ENCODE assay signal across 26 cellular contexts in genomic region chr6:143595256-143596036, GRCh38.
DNase-seq lines count a peak whose midpoint lies in the region; TF ChIP-seq lines count a peak whose summit lies in the region.
"Had no signal": no experiment of that assay in that cellular context is flagged by ENCODE, and none has a peak within 500 bp of the region (broad histone marks: within the 10 kb centered on the region; RNA-seq: fewer than 3 reads in every experiment).

No MANE protein-coding gene starts in this region.

- no peaks in the 10 kb centered on the region for H3K27me3 ChIP-seq in hepatocyte
- H3K27me3 ChIP-seq in stomach = no peaks in the 10 kb centered on the region
- H3K27me3 ChIP-seq in sigmoid colon = no peaks in the 10 kb centered on the region
- H3K27me3 ChIP-seq: MG63, neutrophil had no signal

- H3K4me3 ChIP-seq in hepatocyte (no peak overlapping the region), stomach (no peak overlapping the region), sigmoid colon (no peak overlapping the region)
- H3K4me3 ChIP-seq: GM23338, MG63, PC-9, thoracic aorta had no signal

- intact Hi-C loops in stomach (cut with DNase I; ENCODE audit: low total_unique reads) = no loop called here
- intact Hi-C loops in sigmoid colon (cut with DNase I) = no loop called here

- H3K79me2 ChIP-seq in hepatocyte = no peaks in the 10 kb centered on the region

- no peaks in the 10 kb centered on the region for H3K36me3 ChIP-seq in hepatocyte (replicated peaks; ENCODE audit: insufficient read depth, low read depth)
- H3K36me3 ChIP-seq in stomach = no peaks in the 10 kb centered on the region
- H3K36me3 ChIP-seq in sigmoid colon = no peaks in the 10 kb centered on the region
- H3K36me3 ChIP-seq: neutrophil, thoracic aorta had no signal

- H3K9me3 Mint-ChIP-seq in HFFc6 (no peaks in the 10 kb centered on the region), chondrocyte (ENCODE audit: low read depth) (peaks cover 2% of the 10 kb centered on the region)
- H3K9me3 Mint-ChIP-seq: activated CD4-positive, alpha-beta memory T cell treated with anti-CD3 and anti-CD28 coated beads, Interleukin-2, amount 10 ng/mL, durations not matched to agents 7 days and 5 days; brain; GM23338 had no signal

- 0 out of 2 replicates have a peak overlapping the region, but pooled peaks have one; percentile 9 for H3K27ac Mint-ChIP-seq in HFFc6
- peak overlapping the region; percentile 67 for H3K27ac Mint-ChIP-seq in chondrocyte (ENCODE audit: unreplicated experiment)
- H3K27ac Mint-ChIP-seq: activated CD4-positive, alpha-beta memory T cell treated with anti-CD3 and anti-CD28 coated beads, Interleukin-2, amount 10 ng/mL, durations not matched to agents 7 days and 5 days; GM23338 had no signal

- no peak overlapping the region for H3K4me2 ChIP-seq in hepatocyte
- H3K4me2 ChIP-seq: GM23338, PC-9 had no signal

- H3K27me3 Mint-ChIP-seq in HFFc6 (ENCODE audit: insufficient read depth) = no peaks in the 10 kb centered on the region
- no peaks in the 10 kb centered on the region for H3K27me3 Mint-ChIP-seq in chondrocyte (ENCODE audit: low read depth)
- H3K27me3 Mint-ChIP-seq: activated CD4-positive, alpha-beta memory T cell treated with anti-CD3 and anti-CD28 coated beads, Interleukin-2, amount 10 ng/mL, durations not matched to agents 7 days and 5 days; stimulated activated naive B cell treated with anti-CD40 and anti-IgM and Interleukin-4, amounts not matched to agents 10 μg/mL and 1 μg/mL and 100 μg/mL, for 72 hours had no signal

- H3K4me1 Mint-ChIP-seq in HFFc6 (ENCODE audit: low read depth) (peaks cover 29% of the 10 kb centered on the region), chondrocyte (ENCODE audit: low read depth) (peaks cover 35% of the 10 kb centered on the region)

- H4K20me1 ChIP-seq in hepatocyte (ENCODE audit: insufficient read depth, poor library complexity, severe bottlenecking) = no peaks in the 10 kb centered on the region

- no peak for TF ChIP-seq EP300 in stomach (IDR thresholded peaks at IDR 0.05)
- TF ChIP-seq EP300 in sigmoid colon (IDR thresholded peaks at IDR 0.05) = no peak

- TF ChIP-seq CTCF in HFFc6 (IDR thresholded peaks at IDR 0.05) = no peak
- TF ChIP-seq CTCF in chondrocyte (IDR thresholded peaks at IDR 0.05) = no peak
- no peak for TF ChIP-seq CTCF in hepatocyte (IDR thresholded peaks at IDR 0.05; ENCODE audit: poor library complexity)
- no peak for TF ChIP-seq CTCF in stomach (IDR thresholded peaks at IDR 0.05)
- TF ChIP-seq CTCF in sigmoid colon (IDR thresholded peaks at IDR 0.05) = no peak

- H3K4me1 ChIP-seq in hepatocyte (ENCODE audit: insufficient read depth) = peaks cover 9% of the 10 kb centered on the region
- H3K4me1 ChIP-seq in stomach = peaks cover 0 to 49% (median 27%) of the 10 kb centered on the region in 4 donors
- H3K4me1 ChIP-seq in sigmoid colon = peaks cover 0 to 8% (median 0%) of the 10 kb centered on the region in 4 donors

- H3K9me3 ChIP-seq in hepatocyte (ENCODE audit: low read depth) (no peaks in the 10 kb centered on the region), stomach (no peaks in the 10 kb centered on the region), sigmoid colon (no peaks in the 10 kb centered on the region)
- H3K9me3 ChIP-seq: MG63, neutrophil, thoracic aorta had no signal

- TF ChIP-seq POLR2A in stomach (IDR thresholded peaks at IDR 0.05) (no peak), sigmoid colon (IDR thresholded peaks at IDR 0.05) (no peak)

- no peak overlapping the region for H2AFZ ChIP-seq in hepatocyte
- H2AFZ ChIP-seq: GM23338, PC-9 had no signal

- H3K4me3 Mint-ChIP-seq in HFFc6 (peak overlapping the region; percentile 11; the same call in 1 of the 2 replicates), chondrocyte (ENCODE audit: unreplicated experiment) (no peak overlapping the region)
- H3K4me3 Mint-ChIP-seq: activated CD4-positive, alpha-beta memory T cell treated with anti-CD3 and anti-CD28 coated beads, Interleukin-2, amount 10 ng/mL, durations not matched to agents 7 days and 5 days; brain; GM23338; stimulated activated naive B cell treated with anti-CD40 and anti-IgM and Interleukin-4, amounts not matched to agents 10 μg/mL and 1 μg/mL and 100 μg/mL, for 72 hours had no signal

- no peaks in the 10 kb centered on the region for H3K9me2 ChIP-seq in hepatocyte (replicated peaks; ENCODE audit: insufficient read depth)

- H3K36me3 Mint-ChIP-seq in HFFc6 (ENCODE audit: low read depth) (peaks cover 4% of the 10 kb centered on the region; the same call in 1 of the 2 replicates), chondrocyte (ENCODE audit: low read depth) (no peaks in the 10 kb centered on the region)
- H3K36me3 Mint-ChIP-seq: brain had no signal

- DNase-seq in HFFc6 (no peak), chondrocyte (ENCODE audit: low spot score) (no peak), hepatocyte (ENCODE audit: low spot score) (no peak), stomach (no peak), NCI-H146 treated with DMSO at 0.1 percent for 48 hours (lab: John Stamatoyannopoulos, UW; ENCODE audit: unreplicated experiment) (no peak), activated gamma-delta T cell (lab: John Stamatoyannopoulos, UW) (no peak), HK-2 (ENCODE audit: unreplicated experiment) (no peak), sigmoid colon (no peak)
- DNase-seq: activated CD4-positive, alpha-beta memory T cell treated with anti-CD3 and anti-CD28 coated beads, Interleukin-2, amount 10 ng/mL, durations not matched to agents 7 days and 5 days; DMS153; GDM1; KBM-7; left colon; MG63; NCI-H1436 treated with DMSO at 0.1 percent for 48 hours; NCI-H510A treated with DMSO at 0.1 percent for 48 hours; NK-92 treated with Interleukin-12 subunit alpha and Interleukin-12 subunit beta, amount 100 ng/mL, for 24 hours; PC-9; SHP77 treated with DMSO at 0.1 percent for 48 hours; stimulated activated CD4-positive, alpha-beta T cell treated with anti-CD3 and anti-CD28 coated beads, Interleukin-2, amount 100 ng/mL, for 48 hours; stimulated activated naive B cell treated with anti-CD40 and anti-IgM and Interleukin-4, amounts not matched to agents 10 μg/mL and 1 μg/mL and 100 μg/mL, for 72 hours; SW 1271 had no signal

- H3K27ac ChIP-seq in hepatocyte (peak overlapping the region; percentile 37), stomach (peak overlapping the region in 3 of 5 donors; percentile 41 to 69 (median 54)), sigmoid colon (peak overlapping the region in 1 of 4 donors; percentile 53)
- H3K27ac ChIP-seq: neutrophil, PC-9 had no signal

- WGBS in hepatocyte (ENCODE audit: low lambda C conversion rate, missing lambda C conversion rate) = 76% methylated on average over 5 of the region's 5 CpGs
- 63 to 83% (median 79%) methylated on average over 5 of the region's 5 CpGs for WGBS in stomach, 5 donors
- 88% methylated on average over 5 of the region's 5 CpGs for whole genome bisulfite sequencing in sigmoid colon, 2 donors
